ENCODE assay signal across 2 cellular contexts in the genomic region with DNA sequence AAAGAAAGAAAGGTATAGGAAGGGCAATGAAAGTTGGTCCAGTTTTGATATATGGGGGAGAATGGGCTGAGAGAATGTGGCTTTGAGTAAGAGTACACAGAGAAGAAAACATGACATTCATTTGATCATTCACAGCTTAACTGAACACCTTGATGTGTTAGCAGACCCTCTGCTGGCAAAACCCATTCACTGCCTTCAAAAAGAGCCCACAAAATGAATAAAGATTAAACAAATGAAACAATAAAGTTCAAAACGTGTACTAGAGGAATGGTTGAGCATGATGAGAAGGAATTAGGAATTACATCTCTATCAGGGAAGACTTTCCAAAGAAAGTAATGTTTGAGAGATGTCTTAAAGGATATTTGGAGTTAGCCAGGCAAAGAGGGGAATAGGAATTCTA.
A peak's percentile ranks its signal among the peaks of the same experiment; 100 is the strongest.
TF ChIP-seq lines count a peak whose summit lies in the region.

No MANE protein-coding gene starts in this region.

TF ChIP-seq in K562, 482 proteins besides CTCF, POLR2A, EP300 and RAD21:
- TF ChIP-seq RCOR1 (IDR thresholded peaks at IDR 0.05; ENCODE audit: borderline replicate concordance in 1 of 2, low read depth in 2 of 2, low read length in 2 of 2) = no peak
- TF ChIP-seq, protein P1, sequence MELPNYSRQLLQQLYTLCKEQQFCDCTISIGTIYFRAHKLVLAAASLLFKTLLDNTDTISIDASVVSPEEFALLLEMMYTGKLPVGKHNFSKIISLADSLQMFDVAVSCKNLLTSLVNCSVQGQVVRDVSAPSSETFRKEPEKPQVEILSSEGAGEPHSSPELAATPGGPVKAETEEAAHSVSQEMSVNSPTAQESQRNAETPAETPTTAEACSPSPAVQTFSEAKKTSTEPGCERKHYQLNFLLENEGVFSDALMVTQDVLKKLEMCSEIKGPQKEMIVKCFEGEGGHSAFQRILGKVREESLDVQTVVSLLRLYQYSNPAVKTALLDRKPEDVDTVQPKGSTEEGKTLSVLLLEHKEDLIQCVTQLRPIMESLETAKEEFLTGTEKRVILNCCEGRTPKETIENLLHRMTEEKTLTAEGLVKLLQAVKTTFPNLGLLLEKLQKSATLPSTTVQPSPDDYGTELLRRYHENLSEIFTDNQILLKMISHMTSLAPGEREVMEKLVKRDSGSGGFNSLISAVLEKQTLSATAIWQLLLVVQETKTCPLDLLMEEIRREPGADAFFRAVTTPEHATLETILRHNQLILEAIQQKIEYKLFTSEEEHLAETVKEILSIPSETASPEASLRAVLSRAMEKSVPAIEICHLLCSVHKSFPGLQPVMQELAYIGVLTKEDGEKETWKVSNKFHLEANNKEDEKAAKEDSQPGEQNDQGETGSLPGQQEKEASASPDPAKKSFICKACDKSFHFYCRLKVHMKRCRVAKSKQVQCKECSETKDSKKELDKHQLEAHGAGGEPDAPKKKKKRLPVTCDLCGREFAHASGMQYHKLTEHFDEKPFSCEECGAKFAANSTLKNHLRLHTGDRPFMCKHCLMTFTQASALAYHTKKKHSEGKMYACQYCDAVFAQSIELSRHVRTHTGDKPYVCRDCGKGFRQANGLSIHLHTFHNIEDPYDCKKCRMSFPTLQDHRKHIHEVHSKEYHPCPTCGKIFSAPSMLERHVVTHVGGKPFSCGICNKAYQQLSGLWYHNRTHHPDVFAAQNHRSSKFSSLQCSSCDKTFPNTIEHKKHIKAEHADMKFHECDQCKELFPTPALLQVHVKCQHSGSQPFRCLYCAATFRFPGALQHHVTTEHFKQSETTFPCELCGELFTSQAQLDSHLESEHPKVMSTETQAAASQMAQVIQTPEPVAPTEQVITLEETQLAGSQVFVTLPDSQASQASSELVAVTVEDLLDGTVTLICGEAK (IDR thresholded peaks at IDR 0.05) = peak; percentile 64
- TF ChIP-seq, protein P1 (CRISPR knock-in tag; IDR thresholded peaks at IDR 0.05) = no peak
- no peak for TF ChIP-seq SMAD3 (CRISPR knock-in tag; conservative IDR thresholded peaks at IDR 0.05)
- TF ChIP-seq TBL1XR1 (IDR thresholded peaks at IDR 0.05; ENCODE audit: low read length in 2 of 2) = no peak
- no peak for TF ChIP-seq NONO (IDR thresholded peaks at IDR 0.05; ENCODE audit: low read depth in 2 of 2, low read length in 1 of 2)
- TF ChIP-seq ZNF780A (CRISPR knock-in tag; IDR thresholded peaks at IDR 0.05) = no peak
- TF ChIP-seq ZNF384 (IDR thresholded peaks at IDR 0.05; ENCODE audit: low read depth, low read length) = no peak
- no peak for TF ChIP-seq OTX1 (CRISPR knock-in tag; IDR thresholded peaks at IDR 0.05)

TF ChIP-seq in liver, 16 proteins besides CTCF, POLR2A, EP300 and RAD21:
- TF ChIP-seq TAF1 (conservative IDR thresholded peaks at IDR 0.05) (no peak), RXRA (IDR thresholded peaks at IDR 0.05) (no peak), HNF4A (conservative IDR thresholded peaks at IDR 0.05) (no peak), EGR1 (IDR thresholded peaks at IDR 0.05; ENCODE audit: low read depth in 2 of 2) (no peak), NR2F2 (IDR thresholded peaks at IDR 0.05) (no peak), FOXA2 (IDR thresholded peaks at IDR 0.05) (no peak), JUND (IDR thresholded peaks at IDR 0.05) (no peak), GABPA (IDR thresholded peaks at IDR 0.05 in 1 of 2, conservative IDR thresholded peaks at IDR 0.05 in 1 of 2) (no peak), FOXA1 (IDR thresholded peaks at IDR 0.05) (no peak), HNF4G (IDR thresholded peaks at IDR 0.05) (no peak)
- TF ChIP-seq, protein P2, sequence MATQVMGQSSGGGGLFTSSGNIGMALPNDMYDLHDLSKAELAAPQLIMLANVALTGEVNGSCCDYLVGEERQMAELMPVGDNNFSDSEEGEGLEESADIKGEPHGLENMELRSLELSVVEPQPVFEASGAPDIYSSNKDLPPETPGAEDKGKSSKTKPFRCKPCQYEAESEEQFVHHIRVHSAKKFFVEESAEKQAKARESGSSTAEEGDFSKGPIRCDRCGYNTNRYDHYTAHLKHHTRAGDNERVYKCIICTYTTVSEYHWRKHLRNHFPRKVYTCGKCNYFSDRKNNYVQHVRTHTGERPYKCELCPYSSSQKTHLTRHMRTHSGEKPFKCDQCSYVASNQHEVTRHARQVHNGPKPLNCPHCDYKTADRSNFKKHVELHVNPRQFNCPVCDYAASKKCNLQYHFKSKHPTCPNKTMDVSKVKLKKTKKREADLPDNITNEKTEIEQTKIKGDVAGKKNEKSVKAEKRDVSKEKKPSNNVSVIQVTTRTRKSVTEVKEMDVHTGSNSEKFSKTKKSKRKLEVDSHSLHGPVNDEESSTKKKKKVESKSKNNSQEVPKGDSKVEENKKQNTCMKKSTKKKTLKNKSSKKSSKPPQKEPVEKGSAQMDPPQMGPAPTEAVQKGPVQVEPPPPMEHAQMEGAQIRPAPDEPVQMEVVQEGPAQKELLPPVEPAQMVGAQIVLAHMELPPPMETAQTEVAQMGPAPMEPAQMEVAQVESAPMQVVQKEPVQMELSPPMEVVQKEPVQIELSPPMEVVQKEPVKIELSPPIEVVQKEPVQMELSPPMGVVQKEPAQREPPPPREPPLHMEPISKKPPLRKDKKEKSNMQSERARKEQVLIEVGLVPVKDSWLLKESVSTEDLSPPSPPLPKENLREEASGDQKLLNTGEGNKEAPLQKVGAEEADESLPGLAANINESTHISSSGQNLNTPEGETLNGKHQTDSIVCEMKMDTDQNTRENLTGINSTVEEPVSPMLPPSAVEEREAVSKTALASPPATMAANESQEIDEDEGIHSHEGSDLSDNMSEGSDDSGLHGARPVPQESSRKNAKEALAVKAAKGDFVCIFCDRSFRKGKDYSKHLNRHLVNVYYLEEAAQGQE (IDR thresholded peaks at IDR 0.05) = no peak
- TF ChIP-seq, protein P3, sequence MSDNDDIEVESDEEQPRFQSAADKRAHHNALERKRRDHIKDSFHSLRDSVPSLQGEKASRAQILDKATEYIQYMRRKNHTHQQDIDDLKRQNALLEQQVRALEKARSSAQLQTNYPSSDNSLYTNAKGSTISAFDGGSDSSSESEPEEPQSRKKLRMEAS (IDR thresholded peaks at IDR 0.05) = no peak
- TF ChIP-seq, protein P4, sequence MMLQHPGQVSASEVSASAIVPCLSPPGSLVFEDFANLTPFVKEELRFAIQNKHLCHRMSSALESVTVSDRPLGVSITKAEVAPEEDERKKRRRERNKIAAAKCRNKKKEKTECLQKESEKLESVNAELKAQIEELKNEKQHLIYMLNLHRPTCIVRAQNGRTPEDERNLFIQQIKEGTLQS (IDR thresholded peaks at IDR 0.05) = no peak
